Comparison of ENCODE assay signal across 1 cellular context in genomic region chr11:46936138-46937110, GRCh38.
TF ChIP-seq lines count a peak whose summit lies in the region.

Gene CSTPP1 (plus strand): TSS chr11:46936761. CDS start chr11:46936806, 45 bp downstream.

TF ChIP-seq in WTC11, 78 proteins besides CTCF, POLR2A, EP300 and RAD21 (continued from another document):
- TF ChIP-seq PRDM15 (CRISPR knock-in tag; IDR thresholded peaks at IDR 0.05) (no peak), SOX15 (CRISPR knock-in tag; IDR thresholded peaks at IDR 0.05) (no peak), FOXK1 (CRISPR knock-in tag; IDR thresholded peaks at IDR 0.05) (0 out of 2 replicates have a peak, but pooled peaks have one; percentile 21), HMGA2 (CRISPR knock-in tag; IDR thresholded peaks at IDR 0.05) (no peak), MAX (CRISPR knock-in tag; IDR thresholded peaks at IDR 0.05) (peak; percentile 59; the same call in 1 of the 2 replicates), MYBL2 (CRISPR knock-in tag; IDR thresholded peaks at IDR 0.05) (no peak), ATF1 (CRISPR knock-in tag; IDR thresholded peaks at IDR 0.05) (no peak), CDX4 (CRISPR knock-in tag; IDR thresholded peaks at IDR 0.05; ENCODE audit: borderline replicate concordance) (no peak), ZNF671 (CRISPR knock-in tag; IDR thresholded peaks at IDR 0.05) (no peak), CREB1 (CRISPR knock-in tag; IDR thresholded peaks at IDR 0.05) (no peak), ZBTB43 (CRISPR knock-in tag; IDR thresholded peaks at IDR 0.05) (no peak), NR3C1 (CRISPR knock-in tag; conservative IDR thresholded peaks at IDR 0.05; ENCODE audit: low read depth) (no peak), ZNF317 (CRISPR knock-in tag; IDR thresholded peaks at IDR 0.05; ENCODE audit: borderline replicate concordance, low read depth) (no peak), ETV6 (CRISPR knock-in tag; IDR thresholded peaks at IDR 0.05) (peak; percentile 68), TEAD1 (CRISPR knock-in tag; IDR thresholded peaks at IDR 0.05) (0 out of 2 replicates have a peak, but pooled peaks have one; percentile 44), SMAD3 (CRISPR knock-in tag; IDR thresholded peaks at IDR 0.05; ENCODE audit: borderline replicate concordance) (no peak), EMX1 (CRISPR knock-in tag; IDR thresholded peaks at IDR 0.05) (no peak), FOXP4 (CRISPR knock-in tag; IDR thresholded peaks at IDR 0.05) (0 out of 2 replicates have a peak, but pooled peaks have one; percentile 33), ZNF138 (CRISPR knock-in tag; conservative IDR thresholded peaks at IDR 0.05) (no peak), AFF4 (CRISPR knock-in tag; IDR thresholded peaks at IDR 0.05; ENCODE audit: borderline replicate concordance) (no peak), ZSCAN18 (CRISPR knock-in tag; IDR thresholded peaks at IDR 0.05) (no peak), E2F5 (CRISPR knock-in tag; IDR thresholded peaks at IDR 0.05) (no peak), ESRRA (CRISPR knock-in tag; IDR thresholded peaks at IDR 0.05; ENCODE audit: borderline replicate concordance) (no peak), CREM (CRISPR knock-in tag; IDR thresholded peaks at IDR 0.05) (no peak), NFE2L1 (CRISPR knock-in tag; IDR thresholded peaks at IDR 0.05) (0 out of 2 replicates have a peak, but pooled peaks have one; percentile 26), GABPB1 (CRISPR knock-in tag; IDR thresholded peaks at IDR 0.05) (peak; percentile 78), GRHL2 (CRISPR knock-in tag; IDR thresholded peaks at IDR 0.05; ENCODE audit: insufficient replicate concordance, severe bottlenecking) (no peak), SP1 (CRISPR knock-in tag; conservative IDR thresholded peaks at IDR 0.05) (peak; percentile 61)
